Comparison of ENCODE assay signal across 13 cellular contexts in genomic region chr16:89290472-89290871, GRCh38.
"Had no signal": no experiment of that assay in that cellular context is flagged by ENCODE, and none has a peak within 500 bp of the region (broad histone marks: within the 10 kb centered on the region; RNA-seq: fewer than 3 reads in every experiment).

No MANE protein-coding gene starts in this region.

- H3K27me3 ChIP-seq: neural progenitor cell, tibial nerve, vagina had no signal

- H3K9me3 ChIP-seq: tibial nerve, vagina had no signal

- ATAC-seq: effector memory CD8-positive, alpha-beta T cell had no signal

- H3K4me1 ChIP-seq: parathyroid adenoma had no signal

- H2AFZ ChIP-seq: neural progenitor cell, parathyroid adenoma had no signal

- DNase-seq: activated B cell treated with CpG ODN at 0.5 μM for 24 hours; activated CD4-positive, alpha-beta T cell treated with anti-CD3 and anti-CD28 coated beads, Interleukin-2, amount 50 U/mL, for 1 hour; activated gamma-delta T cell treated with Interleukin-2 at 50 U/mL for 16 hours; amniotic stem cell; cerebellar nuclear complex; effector memory CD8-positive, alpha-beta T cell; hypothalamus; islet precursor cell; small intestine had no signal

- H3K9ac ChIP-seq: neural progenitor cell, parathyroid adenoma had no signal

- FAIRE-seq: small intestine had no signal

- H3K27ac ChIP-seq: parathyroid adenoma, tibial nerve, vagina had no signal

- H3K4me3 ChIP-seq: tibial nerve, vagina had no signal

- H3K36me3 ChIP-seq: neural progenitor cell had no signal
